ENCODE assay signal across 15 cellular contexts in genomic region chr19:55493650-55494171, GRCh38. TPM values are rescaled to one million over a fixed set of nuclear protein-coding genes. Genes with fewer than 3 reads are reported as not detected.
A peak's percentile ranks its signal among the peaks of the same experiment; 100 is the strongest.
DNase-seq lines count a peak whose midpoint lies in the region; ATAC-seq, FAIRE-seq and TF ChIP-seq lines count a peak whose summit lies in the region.
"Had no signal": no experiment of that assay in that cellular context is flagged by ENCODE, and none has a peak within 500 bp of the region (broad histone marks: within the 10 kb centered on the region; RNA-seq: fewer than 3 reads in every experiment).

No MANE protein-coding gene starts in this region.

- intact Hi-C loops in K562 (cut with micrococcal nuclease) (no loop called here), left ventricle myocardium inferior (cut with micrococcal nuclease) (no loop called here)

- TF ChIP-seq POLR2A in K562 (conservative IDR thresholded peaks at IDR 0.05), result no peak

- H3K4me2 ChIP-seq in K562 (ENCODE audit: insufficient read depth, low read length), result peak overlapping the region; percentile 78; the same call in 1 of the 2 replicates

- peaks cover 0 to 4% of the 10 kb centered on the region in 2 experiments; a peak in 1 of 5 replicates for H3K27me3 ChIP-seq in K562 (ENCODE audit: control insufficient read depth in 2 of 2, insufficient read depth in 2 of 2, low read length in 2 of 2)
- H3K27me3 ChIP-seq in left ventricle myocardium inferior (ENCODE audit: low read depth), result peaks cover 39% of the 10 kb centered on the region

- POLR2A ChIA-PET in K562 (lab: Yijun Ruan, JAX), result interaction anchor here (0.6 to 2.8 kb wide), 3 partner anchors 9 to 161 kb away, joined by 3 to 12 read pairs (median 11); partner anchors contain the start of gene NAT14

- H2AFZ ChIP-seq in K562 (ENCODE audit: low read depth, low read length), result peak overlapping the region; percentile 93

- WGBS in K562 (ENCODE audit: insufficient coverage, low coverage, missing lambda C conversion rate), result 57% methylated on average over 17 of the region's 37 CpGs

- CTCF ChIA-PET in K562 (lab: Yijun Ruan, JAX; ENCODE audit: low intra/inter-chr PET ratio), result no interaction called here

- H3K9me1 ChIP-seq in K562 (ENCODE audit: control insufficient read depth, insufficient read depth, low read length), result no peaks in the 10 kb centered on the region

- H3K9me3 ChIP-seq in K562 (replicated peaks; ENCODE audit: control insufficient read depth, insufficient read depth, low read depth, low read length) (no peaks in the 10 kb centered on the region), left ventricle myocardium inferior (replicated peaks) (no peaks in the 10 kb centered on the region)

- no peak for TF ChIP-seq RAD21 in K562 (CRISPR knock-in tag; conservative IDR thresholded peaks at IDR 0.05 in 1 of 2, IDR thresholded peaks at IDR 0.05 in 1 of 2)

- H3K9ac ChIP-seq in K562 (ENCODE audit: insufficient read depth in 1 of 2, low read depth in 2 of 2, low read length in 2 of 2), result peak overlapping the region in 1 of 2 experiments; percentile 74; a peak in 2 of 4 replicates

- TF ChIP-seq EP300 in K562 (IDR thresholded peaks at IDR 0.05; ENCODE audit: low read length), result no peak

- H4K20me1 ChIP-seq in K562 (replicated peaks; ENCODE audit: control insufficient read depth, insufficient read depth, low read length), result no peaks in the 10 kb centered on the region

- TF ChIP-seq CTCF in AG09309 (IDR thresholded peaks at IDR 0.05; ENCODE audit: control insufficient read depth, insufficient read depth, low read depth, low read length, missing control alignments), result no peak
- no peak for TF ChIP-seq CTCF in K562 (IDR thresholded peaks at IDR 0.05 in 2 of 3, conservative IDR thresholded peaks at IDR 0.05 in 1 of 3; ENCODE audit: insufficient read depth in 2 of 3, low read depth in 1 of 3, low read length in 3 of 3)
- no peak for TF ChIP-seq CTCF in left ventricle myocardium inferior (IDR thresholded peaks at IDR 0.05; ENCODE audit: borderline replicate concordance)

- no peak for FAIRE-seq in K562 (lab: Jason Lieb, UNC)
- FAIRE-seq: HTR-8/SVneo had no signal

- H3K4me1 ChIP-seq in K562 (replicated peaks in 1 of 2; ENCODE audit: control insufficient read depth in 2 of 2, insufficient read depth in 2 of 2, low read length in 2 of 2) (peaks cover 12 to 53% of the 10 kb centered on the region in 2 experiments), left ventricle myocardium inferior (peaks cover 30% of the 10 kb centered on the region)

- no peak for ATAC-seq in K562
- ATAC-seq: activated CD4-positive, alpha-beta T cell treated with anti-CD3 and anti-CD28 coated beads for 36 hours had no signal

- in situ Hi-C loops in K562 (cut with MboI), result no loop called here

- no peak for DNase-seq in AG09309 (ENCODE audit: low read depth)
- DNase-seq in K562 (ENCODE audit: extremely low read depth in 1 of 4, low spot score in 3 of 4), result no peak
- no peak for DNase-seq in left ventricle myocardium inferior
- DNase-seq in skeletal muscle cell (ENCODE audit: low read depth), result no peak
- no peak for DNase-seq in GDM1 (lab: John Stamatoyannopoulos, UW)
- no peak for DNase-seq in UCSD-AML1 (lab: John Stamatoyannopoulos, UW; ENCODE audit: unreplicated experiment)
- DNase-seq in HPDE6-E6E7 (ENCODE audit: extremely low spot score), result no peak
- no peak for DNase-seq in NCI-H2081 (lab: John Stamatoyannopoulos, UW)
- DNase-seq: activated CD4-positive, alpha-beta T cell treated with anti-CD3 and anti-CD28 coated beads for 36 hours; activated T-cell treated with anti-CD3 and anti-CD28 coated beads, Interleukin-2, amount 50 U/mL, for 1 hour; retina; T-helper 1 cell had no signal

- no TSS peak for BruUV-seq in K562 (replicated peaks; lab: Mats Ljungman, UMichigan)

- peak overlapping the region; percentile 50 for H3K4me3 ChIP-seq in AG09309 (ENCODE audit: control insufficient read depth, low read depth, low read length)
- H3K4me3 ChIP-seq in K562, result no peak overlapping the region
- peak overlapping the region; percentile 63 for H3K4me3 ChIP-seq in left ventricle myocardium inferior
- peak overlapping the region; percentile 42 for H3K4me3 ChIP-seq in skeletal muscle cell (ENCODE audit: low read depth, low read length)

- H3K27ac ChIP-seq in K562 (ENCODE audit: extremely low read depth, low read depth, low read length), result no peak overlapping the region
- H3K27ac ChIP-seq in left ventricle myocardium inferior (replicated peaks), result peak overlapping the region; percentile 90

- H3K36me3 ChIP-seq in K562 (ENCODE audit: control insufficient read depth, insufficient read depth, low read length) (no peaks in the 10 kb centered on the region), left ventricle myocardium inferior (peaks cover 6% of the 10 kb centered on the region)

- no peaks in the 10 kb centered on the region for H3K79me2 ChIP-seq in K562 (ENCODE audit: control insufficient read depth, insufficient read depth, low read length)

RNA-seq across cellular contexts. Expression of gene SSC5D, which starts 5.5 kb away (rescaled TPM):
- total RNA-seq in K562 (2011; cell fraction: chromatin; rRNA removed; ENCODE audit: low replicate concordance), result 2.5 and 3.9 TPM in 2 replicates
- total RNA-seq in K562 (2011; cell fraction: nucleolus; rRNA removed), result 2.4 and 3.2 TPM in 2 replicates
- total RNA-seq in K562 (2011; cell fraction: nucleoplasm; rRNA removed), result 1.5 and 4.6 TPM in 2 replicates
- total RNA-seq in K562 (2014; rRNA removed) (0.14 and 0.20 TPM in 2 replicates), K562 (2014; rRNA removed; fragmentation: Illumina TruSeq; extraction: Trizol) (0.03 and 0.04 TPM in 2 replicates), K562 (2015; rRNA removed; fragmentation: Illumina TruSeq; extraction: Trizol) (0.15 and 0.18 TPM in 2 replicates), K562 (2021) (0.67 and 0.71 TPM in 2 replicates), left ventricle myocardium inferior (3.7 TPM)
- polyA plus RNA-seq in K562 (2011; rRNA removed) (0.07 and 0.12 TPM in 2 replicates), K562 (2014; fragmentation: Illumina TruSeq; extraction: Trizol) (0.19 TPM in 2 replicates), K562 (2014; fragmentation: Nextera tagmentation; extraction: Ambion mirVana) (not detected), K562 (2014; rRNA removed) (0.08 and 0.09 TPM in 2 replicates)
- 0.01 and 0.09 TPM in 2 replicates for polyA plus RNA-seq in K562 (2011; cell fraction: cytosol; rRNA removed)
- 0.63 and 1.4 TPM in 2 replicates for polyA plus RNA-seq in K562 (2011; cell fraction: nucleus; rRNA removed)
- polyA plus RNA-seq in K562 (2012), result 0.61 and 1.6 TPM in 2 replicates
- 0.09 and 0.14 TPM in 2 replicates for polyA minus RNA-seq in K562 (2011; rRNA and poly(A)+ RNA removed)
- 3.6 TPM in 1 of 2 replicates, not detected in the other for polyA minus RNA-seq in K562 (2011; cell fraction: cytosol; rRNA and poly(A)+ RNA removed)
- 0.94 and 1.00 TPM in 2 replicates for polyA minus RNA-seq in K562 (2011; cell fraction: nucleus; rRNA and poly(A)+ RNA removed)

RNA-seq across cellular contexts. Expression of gene NAT14, which starts 8.7 kb away (rescaled TPM):
- total RNA-seq in K562 (2011; cell fraction: chromatin; rRNA removed; ENCODE audit: low replicate concordance), result 27.4 and 88.5 TPM in 2 replicates
- 74.0 and 77.5 TPM in 2 replicates for total RNA-seq in K562 (2011; cell fraction: nucleolus; rRNA removed)
- total RNA-seq in K562 (2011; cell fraction: nucleoplasm; rRNA removed), result 51.5 and 61.8 TPM in 2 replicates
- total RNA-seq in K562 (2014; rRNA removed), result 43.8 and 46.5 TPM in 2 replicates
- 14.4 and 21.6 TPM in 2 replicates for total RNA-seq in K562 (2014; rRNA removed; fragmentation: Illumina TruSeq; extraction: Trizol)
- 25.3 and 25.7 TPM in 2 replicates for total RNA-seq in K562 (2015; rRNA removed; fragmentation: Illumina TruSeq; extraction: Trizol)
- 70.6 and 77.0 TPM in 2 replicates for total RNA-seq in K562 (2021)
- polyA plus RNA-seq in K562 (2011; rRNA removed), result 30.3 and 44.3 TPM in 2 replicates
- 45.6 and 55.9 TPM in 2 replicates for polyA plus RNA-seq in K562 (2011; cell fraction: cytosol; rRNA removed)
- 148 and 191 TPM in 2 replicates for polyA plus RNA-seq in K562 (2011; cell fraction: nucleus; rRNA removed)
- polyA plus RNA-seq in K562 (2012), result 56.6 and 78.2 TPM in 2 replicates
- polyA plus RNA-seq in K562 (2014; fragmentation: Illumina TruSeq; extraction: Trizol), result 26.7 and 33.2 TPM in 2 replicates
- polyA plus RNA-seq in K562 (2014; fragmentation: Nextera tagmentation; extraction: Ambion mirVana), result 1 to 10 TPM; 2.4 to 4.6 TPM
- polyA plus RNA-seq in K562 (2014; rRNA removed), result 61.7 and 62.8 TPM in 2 replicates
- 4.2 and 4.8 TPM in 2 replicates for polyA minus RNA-seq in K562 (2011; rRNA and poly(A)+ RNA removed)
- 11.3 and 12.9 TPM in 2 replicates for polyA minus RNA-seq in K562 (2011; cell fraction: cytosol; rRNA and poly(A)+ RNA removed)
- 12.3 and 16.9 TPM in 2 replicates for polyA minus RNA-seq in K562 (2011; cell fraction: nucleus; rRNA and poly(A)+ RNA removed)
- total RNA-seq in left ventricle myocardium inferior, result 5.2 TPM

RNA-seq across cellular contexts. Expression of gene ZNF628, which starts 17.3 kb away (rescaled TPM):
- 2.3 and 4.5 TPM in 2 replicates for total RNA-seq in K562 (2011; cell fraction: chromatin; rRNA removed; ENCODE audit: low replicate concordance)
- 5.5 and 6.2 TPM in 2 replicates for total RNA-seq in K562 (2011; cell fraction: nucleolus; rRNA removed)
- 2.3 and 2.4 TPM in 2 replicates for total RNA-seq in K562 (2011; cell fraction: nucleoplasm; rRNA removed)
- total RNA-seq in K562 (2014; rRNA removed) (3.7 and 5.7 TPM in 2 replicates), K562 (2014; rRNA removed; fragmentation: Illumina TruSeq; extraction: Trizol) (not detected in 2 replicates), K562 (2015; rRNA removed; fragmentation: Illumina TruSeq; extraction: Trizol) (0.76 and 1.5 TPM in 2 replicates), K562 (2021) (12.9 and 13.6 TPM in 2 replicates), left ventricle myocardium inferior (5.4 TPM)
- polyA plus RNA-seq in K562 (2011; rRNA removed) (0.18 and 0.37 TPM in 2 replicates), K562 (2014; fragmentation: Illumina TruSeq; extraction: Trizol) (0.13 and 1.1 TPM in 2 replicates), K562 (2014; fragmentation: Nextera tagmentation; extraction: Ambion mirVana) (not detected), K562 (2014; rRNA removed) (3.7 and 6.4 TPM in 2 replicates)
- 0.28 and 1.3 TPM in 2 replicates for polyA plus RNA-seq in K562 (2011; cell fraction: cytosol; rRNA removed)
- polyA plus RNA-seq in K562 (2011; cell fraction: nucleus; rRNA removed), result 1.6 and 3.0 TPM in 2 replicates
- 6.5 and 9.2 TPM in 2 replicates for polyA plus RNA-seq in K562 (2012)
- polyA minus RNA-seq in K562 (2011; rRNA and poly(A)+ RNA removed), result 0.18 and 0.21 TPM in 2 replicates
- polyA minus RNA-seq in K562 (2011; cell fraction: cytosol; rRNA and poly(A)+ RNA removed), result 3.8 and 5.5 TPM in 2 replicates
- 1.9 and 2.0 TPM in 2 replicates for polyA minus RNA-seq in K562 (2011; cell fraction: nucleus; rRNA and poly(A)+ RNA removed)

RNA-seq across cellular contexts. Expression of gene C19orf85, which starts 29.2 kb away (rescaled TPM):
- total RNA-seq in K562 (2011; cell fraction: chromatin; rRNA removed; ENCODE audit: low replicate concordance), result not detected in 2 replicates
- not detected in 2 replicates for total RNA-seq in K562 (2011; cell fraction: nucleolus; rRNA removed)
- total RNA-seq in K562 (2011; cell fraction: nucleoplasm; rRNA removed), result not detected in 2 replicates
- total RNA-seq in K562 (2014; rRNA removed) (not detected in 2 replicates), K562 (2014; rRNA removed; fragmentation: Illumina TruSeq; extraction: Trizol) (not detected in 2 replicates), K562 (2015; rRNA removed; fragmentation: Illumina TruSeq; extraction: Trizol) (not detected in 2 replicates), K562 (2021) (not detected in 2 replicates), left ventricle myocardium inferior (not detected)
- polyA plus RNA-seq in K562 (2011; rRNA removed) (not detected in 2 replicates), K562 (2014; fragmentation: Illumina TruSeq; extraction: Trizol) (not detected in 2 replicates), K562 (2014; fragmentation: Nextera tagmentation; extraction: Ambion mirVana) (not detected), K562 (2014; rRNA removed) (not detected in 2 replicates)
- polyA plus RNA-seq in K562 (2011; cell fraction: cytosol; rRNA removed), result not detected in 2 replicates
- not detected in 2 replicates for polyA plus RNA-seq in K562 (2011; cell fraction: nucleus; rRNA removed)
- polyA plus RNA-seq in K562 (2012), result not detected in 2 replicates
- not detected in 2 replicates for polyA minus RNA-seq in K562 (2011; rRNA and poly(A)+ RNA removed)
- polyA minus RNA-seq in K562 (2011; cell fraction: cytosol; rRNA and poly(A)+ RNA removed), result not detected in 2 replicates
- not detected in 2 replicates for polyA minus RNA-seq in K562 (2011; cell fraction: nucleus; rRNA and poly(A)+ RNA removed)
- total RNA-seq: activated CD4-positive, alpha-beta T cell treated with anti-CD3 and anti-CD28 coated beads for 36 hours; OCI-LY7 had no signal
- polyA plus RNA-seq: adipose tissue had no signal

RNA-seq across cellular contexts. Expression of gene ISOC2, which starts 32.3 kb away (rescaled TPM):
- total RNA-seq in K562 (2011; cell fraction: chromatin; rRNA removed; ENCODE audit: low replicate concordance), result 20.9 and 73.4 TPM in 2 replicates
- 94.4 and 96.2 TPM in 2 replicates for total RNA-seq in K562 (2011; cell fraction: nucleolus; rRNA removed)
- 62.6 and 89.3 TPM in 2 replicates for total RNA-seq in K562 (2011; cell fraction: nucleoplasm; rRNA removed)
- total RNA-seq in K562 (2014; rRNA removed), result 229 and 491 TPM in 2 replicates
- total RNA-seq in K562 (2014; rRNA removed; fragmentation: Illumina TruSeq; extraction: Trizol), result 16.7 and 26.3 TPM in 2 replicates
- total RNA-seq in K562 (2015; rRNA removed; fragmentation: Illumina TruSeq; extraction: Trizol), result 99.3 and 105 TPM in 2 replicates
- total RNA-seq in K562 (2021), result 135 and 150 TPM in 2 replicates
- polyA plus RNA-seq in K562 (2011; rRNA removed), result 58.3 and 94.6 TPM in 2 replicates
- 109 and 317 TPM in 2 replicates for polyA plus RNA-seq in K562 (2011; cell fraction: cytosol; rRNA removed)
- 145 and 201 TPM in 2 replicates for polyA plus RNA-seq in K562 (2011; cell fraction: nucleus; rRNA removed)
- 123 and 126 TPM in 2 replicates for polyA plus RNA-seq in K562 (2012)
- 52.8 and 117 TPM in 2 replicates for polyA plus RNA-seq in K562 (2014; fragmentation: Illumina TruSeq; extraction: Trizol)
- polyA plus RNA-seq in K562 (2014; fragmentation: Nextera tagmentation; extraction: Ambion mirVana), result 1 to 10 TPM; 1.2 to 6.2 TPM
- 172 and 196 TPM in 2 replicates for polyA plus RNA-seq in K562 (2014; rRNA removed)
- polyA minus RNA-seq in K562 (2011; rRNA and poly(A)+ RNA removed), result 13.9 and 17.6 TPM in 2 replicates
- 48.0 and 65.9 TPM in 2 replicates for polyA minus RNA-seq in K562 (2011; cell fraction: cytosol; rRNA and poly(A)+ RNA removed)
- 45.9 and 53.4 TPM in 2 replicates for polyA minus RNA-seq in K562 (2011; cell fraction: nucleus; rRNA and poly(A)+ RNA removed)
- total RNA-seq in left ventricle myocardium inferior, result 52.6 TPM
